ENCODE assay signal across 18 cellular contexts in the genomic region with DNA sequence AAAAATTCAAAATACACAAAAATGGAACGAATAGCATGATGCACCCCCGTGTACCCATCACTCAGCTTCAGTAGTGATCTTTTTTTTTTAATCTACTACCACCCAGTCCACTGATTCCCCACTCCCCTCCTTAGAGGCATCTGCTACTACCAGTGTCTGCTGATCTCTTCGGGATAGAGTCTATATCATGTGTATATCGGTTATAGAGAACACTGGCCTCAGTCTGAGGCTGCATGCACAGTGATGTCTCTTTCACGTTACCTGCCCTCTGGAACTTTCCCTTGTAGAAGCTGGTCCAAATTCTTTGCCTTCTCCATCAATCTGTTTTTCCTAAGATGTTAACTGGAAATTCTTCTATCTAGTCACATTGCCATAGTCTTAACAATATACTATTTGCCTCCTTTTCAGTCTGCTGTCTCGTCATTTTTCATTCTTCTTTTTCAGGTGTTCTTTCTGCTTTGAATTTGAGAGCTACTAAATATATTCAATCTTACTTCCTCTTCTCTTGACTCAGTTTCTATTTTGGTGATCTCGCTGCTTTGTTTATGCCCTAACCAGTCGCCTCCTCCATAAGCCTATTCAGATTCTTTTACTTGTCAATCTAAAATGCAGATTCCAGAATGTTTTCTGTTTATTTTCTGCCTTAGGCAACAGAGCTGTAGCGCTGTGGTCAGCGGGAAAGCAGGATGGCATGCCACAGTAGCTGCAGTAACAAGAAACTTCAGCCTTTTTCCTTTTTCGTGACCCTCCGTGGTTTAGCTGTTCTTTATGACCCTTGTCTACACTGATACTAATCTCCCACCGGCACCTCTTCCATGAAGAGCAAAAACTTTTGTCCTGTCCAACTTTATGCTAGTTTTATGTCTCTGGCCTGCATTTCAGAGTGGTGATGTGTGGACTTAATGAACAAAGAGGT.
DNase-seq lines count a peak whose midpoint lies in the region; ATAC-seq and TF ChIP-seq lines count a peak whose summit lies in the region.
"Had no signal": no experiment of that assay in that cellular context is flagged by ENCODE, and none has a peak within 500 bp of the region (broad histone marks: within the 10 kb centered on the region; RNA-seq: fewer than 3 reads in every experiment).

No MANE protein-coding gene starts in this region.

- H4K20me1 ChIP-seq in H9 (ENCODE audit: control insufficient read depth, insufficient read depth, insufficient read length) = no peaks in the 10 kb centered on the region

- H3K4me1 Mint-ChIP-seq in H9 (peaks cover 23 to 27% of the 10 kb centered on the region in 2 experiments), naive B cell (peaks cover 15 to 29% (median 17%) of the 10 kb centered on the region in 3 donors)
- no peaks in the 10 kb centered on the region for H3K4me1 Mint-ChIP-seq in activated T-helper 17 cell treated with anti-CD3 and anti-CD28 coated beads, Interleukin-2, amount 50 U/mL, for 72 hours

- H3K36me3 Mint-ChIP-seq in H9 (ENCODE audit: insufficient read depth in 1 of 3, low read depth in 3 of 3) = peaks cover 7 to 12% (median 10%) of the 10 kb centered on the region in 3 experiments
- H3K36me3 Mint-ChIP-seq in activated T-helper 17 cell treated with anti-CD3 and anti-CD28 coated beads, Interleukin-2, amount 50 U/mL, for 72 hours (ENCODE audit: low read depth) = peaks cover 9% of the 10 kb centered on the region
- peaks cover 12 to 16% of the 10 kb centered on the region in 2 donors for H3K36me3 Mint-ChIP-seq in naive B cell

- no peak for DNase-seq in H9
- no peak for DNase-seq in naive B cell
- DNase-seq in amygdala (lab: John Stamatoyannopoulos, UW) = no peak
- DNase-seq in activated CD8-positive, alpha-beta memory T cell treated with anti-CD3 and anti-CD28 coated beads, Interleukin-2, amount 50 U/mL, for 48 hours = no peak
- no peak for DNase-seq in stimulated activated CD4-positive, alpha-beta T cell treated with anti-CD3 and anti-CD28 coated beads, Interleukin-2, amount 100 ng/mL, for 24 hours
- no peak for DNase-seq in KG1 (lab: John Stamatoyannopoulos, UW)
- DNase-seq: activated CD4-positive, alpha-beta T cell treated with anti-CD3 and anti-CD28 coated beads for 1 hour; activated naive CD8-positive, alpha-beta T cell treated with anti-CD3 and anti-CD28 coated beads, Interleukin-2, amount 10 ng/mL, durations not matched to agents 7 days and 5 days; cerebellar nuclear complex; H7; heart right ventricle; NCI-H187; NCI-H524; posterior cingulate gyrus had no signal

- no peak overlapping the region for H2BK20ac ChIP-seq in H9 (ENCODE audit: low read depth, low read length, poor library complexity, severe bottlenecking)

- H3K79me1 ChIP-seq in H9 (ENCODE audit: insufficient read depth, low read depth, low read length, poor library complexity, severe bottlenecking) = no peaks in the 10 kb centered on the region

- no CpG with 5 or more reads among the region's 13 CpGs for WGBS in H9 (ENCODE audit: extremely low coverage, insufficient read length, low lambda C conversion rate)

- H3K4me2 ChIP-seq in H9 (ENCODE audit: insufficient read depth, insufficient read length, low read length) = no peak overlapping the region

- no peaks in the 10 kb centered on the region for H3K27me3 Mint-ChIP-seq in H9 (ENCODE audit: low read depth)
- no peaks in the 10 kb centered on the region for H3K27me3 Mint-ChIP-seq in activated T-helper 17 cell treated with anti-CD3 and anti-CD28 coated beads, Interleukin-2, amount 50 U/mL, for 72 hours
- no peaks in the 10 kb centered on the region for H3K27me3 Mint-ChIP-seq in naive B cell
- H3K27me3 Mint-ChIP-seq: activated naive CD8-positive, alpha-beta T cell treated with anti-CD3 and anti-CD28 coated beads, Interleukin-2, amount 10 ng/mL, durations not matched to agents 7 days and 5 days had no signal

- H2BK120ac ChIP-seq in H9 (ENCODE audit: low read depth, low read length, poor library complexity, severe bottlenecking) = no peak overlapping the region

- no peak overlapping the region for H2AK5ac ChIP-seq in H9 (ENCODE audit: insufficient read length, low read length)

- H2BK15ac ChIP-seq in H9 (ENCODE audit: low read depth, low read length) = no peak overlapping the region

- H3K56ac ChIP-seq in H9 (ENCODE audit: insufficient read length, low read depth, low read length) = no peak overlapping the region

- no peak overlapping the region for H3T11ph ChIP-seq in H9 (ENCODE audit: low read length)

- H3K9me3 ChIP-seq in H9 (ENCODE audit: control insufficient read depth, low read depth, low read length) = no peaks in the 10 kb centered on the region
- H3K9me3 ChIP-seq: heart right ventricle, suprapubic skin had no signal

- H3K4ac ChIP-seq in H9 (ENCODE audit: low read depth, low read length) = no peak overlapping the region

- H3K9me3 Mint-ChIP-seq in H9 (no peaks in the 10 kb centered on the region), naive B cell (no peaks in the 10 kb centered on the region)
- H3K9me3 Mint-ChIP-seq in activated T-helper 17 cell treated with anti-CD3 and anti-CD28 coated beads, Interleukin-2, amount 50 U/mL, for 72 hours = no peaks in the 10 kb centered on the region
- H3K9me3 Mint-ChIP-seq: activated naive CD8-positive, alpha-beta T cell treated with anti-CD3 and anti-CD28 coated beads, Interleukin-2, amount 10 ng/mL, durations not matched to agents 7 days and 5 days; T-helper 1 cell treated with Interleukin-12 subunit alpha and Interleukin-12 subunit beta and Interleukin-4 antibody, amounts not matched to agents 30 μg/mL and 1 μg/mL, for 36 hours had no signal

- no peak for ATAC-seq in activated T-helper 17 cell treated with anti-CD3 and anti-CD28 coated beads, Interleukin-2, amount 50 U/mL, for 72 hours (replicated peaks)
- ATAC-seq in naive B cell (ENCODE audit: low read depth in 2 of 2) = no peak
- ATAC-seq: heart right ventricle had no signal

- H4K5ac ChIP-seq in H9 (ENCODE audit: insufficient read length, low read depth, low read length) = no peak overlapping the region

- no peak overlapping the region for H3K9ac ChIP-seq in H9 (ENCODE audit: extremely low read depth, insufficient read length, low read length)

- no peak overlapping the region for H3K14ac ChIP-seq in H9 (ENCODE audit: insufficient read depth, low read length)

- no peaks in the 10 kb centered on the region for H3K23me2 ChIP-seq in H9 (ENCODE audit: insufficient read length, low read depth, low read length, poor library complexity, severe bottlenecking)

- TF ChIP-seq CTCF in GM12875 (IDR thresholded peaks at IDR 0.05; ENCODE audit: borderline replicate concordance, insufficient read depth, low read depth, low read length) (no peak), H9 (conservative IDR thresholded peaks at IDR 0.05) (no peak)

- no peak overlapping the region for H3K18ac ChIP-seq in H9 (ENCODE audit: insufficient read length, low read depth, low read length)

- no peak overlapping the region for H3K27ac ChIP-seq in H9 (ENCODE audit: insufficient read length, low read depth, low read length)
- H3K27ac ChIP-seq: heart right ventricle, suprapubic skin had no signal

- no peak overlapping the region for H3K23ac ChIP-seq in H9 (ENCODE audit: insufficient read length, low read depth, low read length)

- no peak overlapping the region for H4K8ac ChIP-seq in H9 (replicated peaks; ENCODE audit: insufficient read length, low read depth, low read length)

- no peak overlapping the region for H2BK12ac ChIP-seq in H9 (ENCODE audit: insufficient read length, low read depth, low read length)

- no peak overlapping the region for H2AFZ ChIP-seq in H9 (ENCODE audit: low read length)

- no peak overlapping the region for H4K91ac ChIP-seq in H9 (ENCODE audit: insufficient read length, low read depth, low read length)

- no peak overlapping the region for H2BK5ac ChIP-seq in H9 (ENCODE audit: insufficient read length, low read length)

- H3K27me3 ChIP-seq in H9 (ENCODE audit: insufficient read depth, low read length) = no peaks in the 10 kb centered on the region
- H3K27me3 ChIP-seq: heart right ventricle, suprapubic skin had no signal

- no peaks in the 10 kb centered on the region for H3K79me2 ChIP-seq in H9 (ENCODE audit: insufficient read depth, low read length)

- H3K4me3 Mint-ChIP-seq in H9 (no peak overlapping the region), naive B cell (peak overlapping the region in 7 of 8 donors; percentile 51 to 83 (median 76))
- no peak overlapping the region for H3K4me3 Mint-ChIP-seq in activated T-helper 17 cell treated with anti-CD3 and anti-CD28 coated beads, Interleukin-2, amount 50 U/mL, for 72 hours
- H3K4me3 Mint-ChIP-seq: activated naive CD8-positive, alpha-beta T cell treated with anti-CD3 and anti-CD28 coated beads, Interleukin-2, amount 10 ng/mL, durations not matched to agents 7 days and 5 days; T-helper 1 cell treated with Interleukin-12 subunit alpha and Interleukin-12 subunit beta and Interleukin-4 antibody, amounts not matched to agents 30 μg/mL and 1 μg/mL, for 36 hours had no signal

- peak overlapping the region; percentile 19 for H3K4me3 ChIP-seq in GM12875 (ENCODE audit: low read depth, low read length)
- H3K4me3 ChIP-seq: heart right ventricle, suprapubic skin had no signal

- no peaks in the 10 kb centered on the region; the same call in 1 of the 2 replicates for H3K4me1 ChIP-seq in H9 (ENCODE audit: insufficient read depth, low read length)
- H3K4me1 ChIP-seq: suprapubic skin had no signal

- H3K27ac Mint-ChIP-seq in H9 (peak overlapping the region; percentile 8 to 59 (median 17); a peak in 2 of 7 replicates), naive B cell (peak overlapping the region in 5 of 6 donors; percentile 15 to 88 (median 45))
- peak overlapping the region; percentile 12 for H3K27ac Mint-ChIP-seq in activated T-helper 17 cell treated with anti-CD3 and anti-CD28 coated beads, Interleukin-2, amount 50 U/mL, for 72 hours
- H3K27ac Mint-ChIP-seq: activated naive CD8-positive, alpha-beta T cell treated with anti-CD3 and anti-CD28 coated beads, Interleukin-2, amount 10 ng/mL, durations not matched to agents 7 days and 5 days; T-helper 1 cell treated with Interleukin-12 subunit alpha and Interleukin-12 subunit beta and Interleukin-4 antibody, amounts not matched to agents 30 μg/mL and 1 μg/mL, for 36 hours had no signal

Comparison
In these comparisons a context has a peak if more than half of its experiments do, and no peak if none do; other contexts are left out.
1. H3K4me3 Mint-ChIP-seq: peak in naive B cell (7 of 8); none in H9 (0 of 2) and activated T-helper 17 cell treated with anti-CD3 and anti-CD28 coated beads, Interleukin-2, amount 50 U/mL, for 72 hours (single experiment).
2. Peak in every context shown above with its lines, with median percentiles within 50 percentile points of each other: H3K27ac Mint-ChIP-seq.